In the genomic region with DNA sequence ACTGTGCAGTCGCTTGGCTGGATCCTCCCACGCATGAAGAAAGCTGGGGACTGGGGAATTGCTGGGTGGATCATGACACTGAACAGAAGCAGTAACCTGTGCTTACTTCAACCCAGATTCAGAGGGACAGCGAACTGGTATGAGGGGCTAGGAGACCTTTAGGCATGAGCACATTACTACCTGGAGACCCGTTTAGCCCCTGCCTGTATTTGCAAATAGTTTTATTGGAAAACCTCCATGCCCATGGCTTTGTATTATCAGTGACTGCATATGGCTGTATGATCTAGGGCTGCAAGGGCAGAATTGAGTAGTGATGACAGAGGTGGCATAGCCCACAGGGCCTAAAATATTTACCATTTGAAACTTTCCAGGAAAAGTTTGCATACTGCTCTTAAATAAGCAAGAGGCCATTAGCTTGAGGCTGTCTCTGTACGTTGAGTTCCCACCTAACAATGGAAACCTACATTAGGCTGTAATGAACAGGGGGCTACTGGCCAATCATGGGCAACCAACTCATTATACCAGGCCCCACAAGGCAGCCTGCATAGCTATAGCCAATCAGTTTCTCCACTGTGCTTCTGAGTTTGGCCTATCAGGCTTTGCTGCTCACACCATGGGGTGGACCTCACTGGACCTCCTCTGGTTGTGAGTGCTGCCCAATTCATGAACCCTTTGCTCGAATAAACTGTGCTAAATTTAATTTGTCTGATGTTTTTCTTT, we compare ENCODE assay signal across 1 cellular context.
TF ChIP-seq lines count a peak whose summit lies in the region.

No MANE protein-coding gene starts in this region.

TF ChIP-seq in WTC11, 78 proteins besides CTCF, POLR2A, EP300 and RAD21 (continued from another document):
- TF ChIP-seq, protein P1, sequence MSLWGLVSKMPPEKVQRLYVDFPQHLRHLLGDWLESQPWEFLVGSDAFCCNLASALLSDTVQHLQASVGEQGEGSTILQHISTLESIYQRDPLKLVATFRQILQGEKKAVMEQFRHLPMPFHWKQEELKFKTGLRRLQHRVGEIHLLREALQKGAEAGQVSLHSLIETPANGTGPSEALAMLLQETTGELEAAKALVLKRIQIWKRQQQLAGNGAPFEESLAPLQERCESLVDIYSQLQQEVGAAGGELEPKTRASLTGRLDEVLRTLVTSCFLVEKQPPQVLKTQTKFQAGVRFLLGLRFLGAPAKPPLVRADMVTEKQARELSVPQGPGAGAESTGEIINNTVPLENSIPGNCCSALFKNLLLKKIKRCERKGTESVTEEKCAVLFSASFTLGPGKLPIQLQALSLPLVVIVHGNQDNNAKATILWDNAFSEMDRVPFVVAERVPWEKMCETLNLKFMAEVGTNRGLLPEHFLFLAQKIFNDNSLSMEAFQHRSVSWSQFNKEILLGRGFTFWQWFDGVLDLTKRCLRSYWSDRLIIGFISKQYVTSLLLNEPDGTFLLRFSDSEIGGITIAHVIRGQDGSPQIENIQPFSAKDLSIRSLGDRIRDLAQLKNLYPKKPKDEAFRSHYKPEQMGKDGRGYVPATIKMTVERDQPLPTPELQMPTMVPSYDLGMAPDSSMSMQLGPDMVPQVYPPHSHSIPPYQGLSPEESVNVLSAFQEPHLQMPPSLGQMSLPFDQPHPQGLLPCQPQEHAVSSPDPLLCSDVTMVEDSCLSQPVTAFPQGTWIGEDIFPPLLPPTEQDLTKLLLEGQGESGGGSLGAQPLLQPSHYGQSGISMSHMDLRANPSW (CRISPR knock-in tag; conservative IDR thresholded peaks at IDR 0.05; ENCODE audit: low read depth) = no peak
- no peak for TF ChIP-seq ZNF138 (CRISPR knock-in tag; conservative IDR thresholded peaks at IDR 0.05)
